In genomic region chr1:14969006-14969405, GRCh38 we compare ENCODE assay signal across 10 cellular contexts.
DNase-seq lines count a peak whose midpoint lies in the region; ATAC-seq and TF ChIP-seq lines count a peak whose summit lies in the region.
"Had no signal": no experiment of that assay in that cellular context is flagged by ENCODE, and none has a peak within 500 bp of the region (broad histone marks: within the 10 kb centered on the region; RNA-seq: fewer than 3 reads in every experiment).

No MANE protein-coding gene starts in this region.

- H3K4me1 Mint-ChIP-seq in T-cell (peaks cover 14 to 23% (median 15%) of the 10 kb centered on the region in 3 donors), type B pancreatic cell (ENCODE audit: unreplicated experiment) (peaks cover 42% of the 10 kb centered on the region)
- peaks cover 9% of the 10 kb centered on the region for H3K4me1 Mint-ChIP-seq in central memory CD8-positive, alpha-beta T cell

- no peak for TF ChIP-seq EP300 in sigmoid colon (IDR thresholded peaks at IDR 0.05)

- H3K27me3 Mint-ChIP-seq in T-cell (peaks cover 0 to 10% of the 10 kb centered on the region in 2 donors), type B pancreatic cell (no peaks in the 10 kb centered on the region)
- peaks cover 27% of the 10 kb centered on the region for H3K27me3 Mint-ChIP-seq in central memory CD8-positive, alpha-beta T cell

- DNase-seq in T-cell = peak in 24 of 34 experiments; percentile 2 to 45 (median 18)
- peak in 1 of 2 donors; percentile 13 for DNase-seq in central memory CD8-positive, alpha-beta T cell (ENCODE audit: low spot score in 2 of 2)
- no peak for DNase-seq in sigmoid colon
- no peak for DNase-seq in type B pancreatic cell (ENCODE audit: extremely low spot score, unreplicated experiment)
- no peak for DNase-seq in COR-L47 (lab: John Stamatoyannopoulos, UW)
- no peak for DNase-seq in cerebellum (ENCODE audit: low spot score)

- no peak for TF ChIP-seq CTCF in sigmoid colon (IDR thresholded peaks at IDR 0.05)
- TF ChIP-seq CTCF in type B pancreatic cell (conservative IDR thresholded peaks at IDR 0.05) = no peak

- peaks cover 41% of the 10 kb centered on the region for H3K36me3 ChIP-seq in BLaER1
- H3K36me3 ChIP-seq in sigmoid colon = no peaks in the 10 kb centered on the region

- H3K4me1 ChIP-seq in BLaER1 = peaks cover 64% of the 10 kb centered on the region
- H3K4me1 ChIP-seq in sigmoid colon = peaks cover 0 to 32% (median 25%) of the 10 kb centered on the region in 4 donors

- ATAC-seq in T-cell (replicated peaks in 1 of 4) (peak; percentile 82 to 97 (median 94)), HG03175 (IDR thresholded peaks at IDR 0.05; ENCODE audit: unreplicated experiment) (no peak)
- peak; percentile 89 for ATAC-seq in central memory CD8-positive, alpha-beta T cell (replicated peaks; ENCODE audit: extremely low read depth, poor library complexity, severe bottlenecking)

- peak overlapping the region; percentile 93 for H3K4me2 ChIP-seq in BLaER1
- H3K4me2 ChIP-seq: KMS-11 had no signal

- peak overlapping the region; percentile 35; the same call in 1 of the 2 replicates for H3K27ac ChIP-seq in BLaER1
- H3K27ac ChIP-seq in sigmoid colon = peak overlapping the region; percentile 42 to 73 (median 54)
- H3K27ac ChIP-seq: KMS-11 had no signal

- peak overlapping the region; percentile 40; the same call in 1 of the 2 replicates for H3K4me3 ChIP-seq in BLaER1
- H3K4me3 ChIP-seq in sigmoid colon = no peak overlapping the region

- H3K36me3 Mint-ChIP-seq in T-cell (no peaks in the 10 kb centered on the region), type B pancreatic cell (peaks cover 33% of the 10 kb centered on the region)
- H3K36me3 Mint-ChIP-seq in central memory CD8-positive, alpha-beta T cell (ENCODE audit: insufficient read depth) = no peaks in the 10 kb centered on the region

- peak overlapping the region; percentile 43; the same call in 1 of the 2 replicates for H3K9ac ChIP-seq in BLaER1
- H3K9ac ChIP-seq: KMS-11 had no signal

- POLR2A ChIA-PET in T-cell (lab: Charles Lee) = interaction anchor here in 1 of 2 donors (0.5 kb wide), 1 partner anchor 280 kb away, joined by 5 read pairs; no protein-coding TSS in a partner anchor

- H3K4me3 Mint-ChIP-seq in T-cell (peak overlapping the region in 1 of 3 donors; percentile 46), type B pancreatic cell (no peak overlapping the region)
- H3K4me3 Mint-ChIP-seq in central memory CD8-positive, alpha-beta T cell = no peak overlapping the region
- H3K4me3 Mint-ChIP-seq: dendritic cell treated with granulocyte-macrophage colony-stimulating factor and Interleukin-4, amounts not matched to agents 40 ng/mL and 50 ng/mL, for 4 days had no signal

- H3K27ac Mint-ChIP-seq in T-cell (peak overlapping the region in 1 of 2 donors; percentile 69), type B pancreatic cell (no peak overlapping the region)
- H3K27ac Mint-ChIP-seq in central memory CD8-positive, alpha-beta T cell (ENCODE audit: low read depth) = no peak overlapping the region
- H3K27ac Mint-ChIP-seq: dendritic cell treated with granulocyte-macrophage colony-stimulating factor and Interleukin-4, amounts not matched to agents 40 ng/mL and 50 ng/mL, for 4 days had no signal

- H3K9me3 Mint-ChIP-seq in T-cell (peaks cover 0 to 4% (median 0%) of the 10 kb centered on the region in 3 donors), type B pancreatic cell (peaks cover 10% of the 10 kb centered on the region)
- H3K9me3 Mint-ChIP-seq in central memory CD8-positive, alpha-beta T cell = no peaks in the 10 kb centered on the region

- H3K9me3 ChIP-seq in BLaER1 (peaks cover 23% of the 10 kb centered on the region), sigmoid colon (peaks cover 0 to 5% (median 1%) of the 10 kb centered on the region in 4 donors)

- H4K20me1 ChIP-seq in BLaER1 = peaks cover 48% of the 10 kb centered on the region

- WGBS in sigmoid colon, 2 donors = 76 to 86% methylated on average over 7 of the region's 7 CpGs

- TF ChIP-seq POLR2A in sigmoid colon (IDR thresholded peaks at IDR 0.05) = no peak

- intact Hi-C loops in sigmoid colon (cut with DNase I) = no loop called here

- CTCF ChIA-PET in T-cell (lab: Charles Lee) = interaction anchor here (0.6 kb wide), 2 partner anchors 46 to 164 kb away, joined by 3 to 5 read pairs; no protein-coding TSS in a partner anchor

- H3K27me3 ChIP-seq in BLaER1 (no peaks in the 10 kb centered on the region), sigmoid colon (no peaks in the 10 kb centered on the region)

Comparison
In these comparisons a context has a peak if more than half of its experiments do, and no peak if none do; other contexts are left out.
1. DNase-seq: peak in T-cell (24 of 34); none in sigmoid colon (single experiment), type B pancreatic cell (single experiment), COR-L47 (single experiment) and cerebellum (single experiment).